8 cellular contexts compared by ENCODE assay signal in genomic region chr5:65927497-65928340, GRCh38. TPM values are rescaled to one million over a fixed set of nuclear protein-coding genes. Genes with fewer than 3 reads are reported as not detected.
DNase-seq lines count a peak whose midpoint lies in the region; ATAC-seq and TF ChIP-seq lines count a peak whose summit lies in the region.

No MANE protein-coding gene starts in this region.

- H3K27me3 ChIP-seq in Loucy (ENCODE audit: insufficient read depth, low read length, poor library complexity, severe bottlenecking), result no peaks in the 10 kb centered on the region

- peaks cover 28% of the 10 kb centered on the region for H3K36me3 Mint-ChIP-seq in activated naive CD4-positive, alpha-beta T cell treated with anti-CD3 and anti-CD28 coated beads, Interleukin-2, amount 10 ng/mL, durations not matched to agents 7 days and 5 days

- no peaks in the 10 kb centered on the region for H3K9me3 ChIP-seq in Loucy (ENCODE audit: insufficient read depth, low read depth, low read length)

- ATAC-seq in GM18520 (IDR thresholded peaks at IDR 0.05; ENCODE audit: unreplicated experiment), result peak; percentile 24
- no peak for ATAC-seq in HG03097 (IDR thresholded peaks at IDR 0.05; ENCODE audit: low FRiP score, unreplicated experiment)

- H3K9me2 ChIP-seq in Loucy (replicated peaks; ENCODE audit: low read depth, low read length), result no peaks in the 10 kb centered on the region

- H3K4me1 ChIP-seq in Loucy (ENCODE audit: insufficient read depth, low read length, poor library complexity, severe bottlenecking), result peaks cover 41% of the 10 kb centered on the region

- peaks cover 43% of the 10 kb centered on the region for H3K4me1 Mint-ChIP-seq in activated naive CD4-positive, alpha-beta T cell treated with anti-CD3 and anti-CD28 coated beads, Interleukin-2, amount 10 ng/mL, durations not matched to agents 7 days and 5 days

- peak overlapping the region; percentile 96 for H3K9ac ChIP-seq in Loucy (ENCODE audit: low read depth, low read length, poor library complexity, severe bottlenecking)

- H3F3A ChIP-seq in Loucy (ENCODE audit: low read depth), result peaks cover 14% of the 10 kb centered on the region; the same call in 1 of the 2 replicates

- H4K20me1 ChIP-seq in Loucy (ENCODE audit: insufficient read depth, low read length, poor library complexity, severe bottlenecking), result peaks cover 60% of the 10 kb centered on the region

- no peak for TF ChIP-seq CTCF in Loucy (conservative IDR thresholded peaks at IDR 0.05; ENCODE audit: low read length)

- no peaks in the 10 kb centered on the region for H3K9me3 Mint-ChIP-seq in activated naive CD4-positive, alpha-beta T cell treated with anti-CD3 and anti-CD28 coated beads, Interleukin-2, amount 10 ng/mL, durations not matched to agents 7 days and 5 days

- peak overlapping the region; percentile 100 for H3K4me3 Mint-ChIP-seq in activated naive CD4-positive, alpha-beta T cell treated with anti-CD3 and anti-CD28 coated beads, Interleukin-2, amount 10 ng/mL, durations not matched to agents 7 days and 5 days

- CTCF ChIA-PET in activated naive CD4-positive, alpha-beta T cell treated with anti-CD3 and anti-CD28 coated beads, Interleukin-2, amount 10 ng/mL, durations not matched to agents 7 days and 5 days (lab: Charles Lee), result interaction anchor here (0.6 to 1.1 kb wide), 4 partner anchors 165 to 1117 kb away, joined by 3 to 4 read pairs (median 3); no protein-coding TSS in a partner anchor

- no peaks in the 10 kb centered on the region for H3K36me3 ChIP-seq in Loucy (ENCODE audit: insufficient read depth, low read length)

- peak overlapping the region; percentile 99 for H3K27ac Mint-ChIP-seq in activated naive CD4-positive, alpha-beta T cell treated with anti-CD3 and anti-CD28 coated beads, Interleukin-2, amount 10 ng/mL, durations not matched to agents 7 days and 5 days

- H3K4me3 ChIP-seq in Loucy (ENCODE audit: low read length, poor library complexity, severe bottlenecking), result peak overlapping the region; percentile 95

- peaks cover 15% of the 10 kb centered on the region for H3K27me3 Mint-ChIP-seq in activated naive CD4-positive, alpha-beta T cell treated with anti-CD3 and anti-CD28 coated beads, Interleukin-2, amount 10 ng/mL, durations not matched to agents 7 days and 5 days

- peaks cover 65% of the 10 kb centered on the region for H3K79me2 ChIP-seq in Loucy (ENCODE audit: insufficient read depth, low read length)

- H3K4me2 ChIP-seq in Loucy (ENCODE audit: low read depth, low read length, poor library complexity, severe bottlenecking), result peak overlapping the region; percentile 85

- DNase-seq in Ammon's horn (ENCODE audit: low spot score) (peak; percentile 57), glomerular endothelial cell (ENCODE audit: extremely low read depth, low read depth, low spot score) (peak; percentile 39), renal cortical epithelial cell (ENCODE audit: low read depth) (peak; percentile 76), GM19238 (ENCODE audit: insufficient read length, low spot score) (no peak)
- DNase-seq in activated naive CD4-positive, alpha-beta T cell treated with anti-CD3 and anti-CD28 coated beads, Interleukin-2, amount 10 ng/mL, durations not matched to agents 7 days and 5 days, result peak; percentile 42

- no peak overlapping the region for H2AFZ ChIP-seq in Loucy (ENCODE audit: low read length)

RNA-seq across cellular contexts. Expression of gene ERBIN, which starts 1.3 kb away (rescaled TPM):
- total RNA-seq in glomerular endothelial cell (41.2 and 61.4 TPM in 2 replicates), renal cortical epithelial cell (104 and 108 TPM in 2 replicates)
